Comparison of ENCODE assay signal across 8 cellular contexts in the genomic region with DNA sequence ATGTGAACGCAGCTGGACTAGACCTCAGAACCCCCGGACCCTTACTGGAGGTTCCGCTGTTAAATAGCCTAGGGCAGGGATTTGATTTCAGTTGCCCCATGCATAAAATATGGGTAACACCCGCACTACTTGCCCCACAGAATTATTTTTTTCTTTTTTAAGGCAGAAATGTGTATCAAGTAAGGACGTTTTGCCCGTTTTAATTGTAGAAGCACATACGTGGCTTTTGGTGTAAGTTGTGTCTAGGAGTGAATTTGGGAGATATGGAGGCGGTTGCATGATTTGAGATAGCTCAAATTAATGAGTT. TPM values are rescaled to one million over a fixed set of nuclear protein-coding genes. Genes with fewer than 3 reads are reported as not detected.
DNase-seq lines count a peak whose midpoint lies in the region; ATAC-seq, FAIRE-seq and TF ChIP-seq lines count a peak whose summit lies in the region.

No MANE protein-coding gene starts in this region.

- H3K9ac ChIP-seq in Karpas-422 (ENCODE audit: low read length) (peak overlapping the region; percentile 82), muscle layer of colon (ENCODE audit: low read length) (peak overlapping the region; percentile 90)

- H2AFZ ChIP-seq in Karpas-422 (ENCODE audit: low read length) = peak overlapping the region; percentile 78

- peaks cover 45% of the 10 kb centered on the region for H3K79me2 ChIP-seq in Karpas-422 (ENCODE audit: low read length)

- H3K36me3 ChIP-seq in Karpas-422 (ENCODE audit: insufficient read depth, low read length) = peaks cover 23% of the 10 kb centered on the region
- peaks cover 5% of the 10 kb centered on the region for H3K36me3 ChIP-seq in muscle layer of colon (ENCODE audit: insufficient read depth, low read length)

- H3K4me3 ChIP-seq in GM08714 (ENCODE audit: low read length) (peak overlapping the region; percentile 88), Karpas-422 (ENCODE audit: low read length) (peak overlapping the region; percentile 83), coronary artery (peak overlapping the region; percentile 91), muscle layer of colon (ENCODE audit: low read depth in 1 of 2, low read length in 2 of 2) (peak overlapping the region; percentile 62 to 90)

- DNase-seq in Karpas-422 (no peak), coronary artery (ENCODE audit: low spot score) (no peak), RPMI8226 (no peak), D721Med (ENCODE audit: insufficient read length, low spot score) (no peak), OCI-M2 (lab: John Stamatoyannopoulos, UW; ENCODE audit: unreplicated experiment) (no peak)

- ATAC-seq in HG03108 (IDR thresholded peaks at IDR 0.05; ENCODE audit: unreplicated experiment) = no peak

- peaks cover 5% of the 10 kb centered on the region; the same call in 1 of the 2 replicates for H4K20me1 ChIP-seq in Karpas-422 (ENCODE audit: insufficient read depth, low read depth, low read length)

- H3K4me2 ChIP-seq in Karpas-422 (ENCODE audit: low read depth, low read length, poor library complexity, severe bottlenecking) = peak overlapping the region; percentile 91

- H3K27me3 ChIP-seq in Karpas-422 (ENCODE audit: low read length) = no peaks in the 10 kb centered on the region
- no peaks in the 10 kb centered on the region for H3K27me3 ChIP-seq in muscle layer of colon (ENCODE audit: control insufficient read depth in 1 of 2, insufficient read depth in 2 of 2, low read length in 2 of 2)

- H3K9me3 ChIP-seq in Karpas-422 (ENCODE audit: low read length) (no peaks in the 10 kb centered on the region), muscle layer of colon (ENCODE audit: low read length) (no peaks in the 10 kb centered on the region)

- H3K4me1 ChIP-seq in Karpas-422 (ENCODE audit: low read length) (peaks cover 27% of the 10 kb centered on the region), muscle layer of colon (ENCODE audit: insufficient read depth, low read length) (peaks cover 28% of the 10 kb centered on the region)

- H3K27ac ChIP-seq in Karpas-422 (ENCODE audit: low read length) (peak overlapping the region; percentile 70), coronary artery (peak overlapping the region; percentile 88), muscle layer of colon (ENCODE audit: low read depth, low read length) (peak overlapping the region; percentile 93)

- no peaks in the 10 kb centered on the region for H3K9me2 ChIP-seq in Karpas-422 (replicated peaks; ENCODE audit: insufficient read depth, low read length)

- no peak for TF ChIP-seq CTCF in coronary artery (IDR thresholded peaks at IDR 0.05)
- TF ChIP-seq CTCF in D721Med (IDR thresholded peaks at IDR 0.05; ENCODE audit: insufficient read depth, missing control alignments) = no peak

- no peak for FAIRE-seq in D721Med (lab: Jason Lieb, UNC)

RNA-seq across cellular contexts. Expression of gene LRRC58, which starts 0.6 kb away (rescaled TPM):
- total RNA-seq in Karpas-422 (2014; rRNA removed; shearing (Covaris generic); ENCODE audit: low replicate concordance) = 25.8 and 50.5 TPM in 2 replicates
